ENCODE assay signal across 1 cellular context in the genomic region with DNA sequence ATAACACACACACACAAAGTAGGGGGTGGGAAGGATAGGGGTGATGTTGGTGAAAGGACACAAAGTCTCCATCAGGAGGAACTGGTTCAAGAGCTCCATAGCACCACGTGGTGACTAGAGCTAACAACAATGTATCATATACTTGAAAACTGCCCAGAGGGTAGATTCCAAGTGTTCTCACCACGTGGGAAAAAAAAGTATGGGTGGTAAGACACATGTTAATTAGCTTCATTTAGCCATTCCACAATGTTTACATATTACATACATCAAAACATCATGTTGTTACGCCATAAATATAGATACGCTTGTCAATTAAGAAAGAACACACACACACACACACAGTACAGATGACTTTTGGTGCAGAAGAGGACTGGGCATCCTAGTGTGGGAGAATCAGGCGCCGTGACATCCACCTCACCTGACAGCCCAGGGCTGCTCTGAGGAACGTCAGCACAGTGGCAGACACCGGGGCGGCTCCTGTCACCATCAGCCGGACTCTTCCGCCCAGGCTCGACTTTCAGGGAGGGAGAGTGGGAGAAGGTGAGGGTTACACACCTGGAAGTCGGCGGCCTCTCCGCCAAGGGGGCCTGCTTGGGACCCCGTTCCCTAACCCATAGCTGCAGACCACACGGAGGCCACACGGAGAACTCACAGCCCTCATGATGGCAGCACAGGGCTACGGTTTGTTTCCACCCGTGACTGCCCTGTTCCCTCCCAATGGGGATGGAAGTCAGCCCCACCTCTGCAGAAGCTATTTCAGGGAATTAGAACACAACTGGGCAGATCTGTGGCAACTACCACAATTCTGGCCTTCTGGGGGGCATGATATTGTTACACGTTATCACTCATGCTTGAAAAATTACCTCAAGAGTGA.
A peak's percentile ranks its signal among the peaks of the same experiment; 100 is the strongest.
TF ChIP-seq lines count a peak whose summit lies in the region.

No MANE protein-coding gene starts in this region.

TF ChIP-seq in HepG2, 621 proteins besides CTCF, POLR2A, EP300 and RAD21:
- TF ChIP-seq, protein P1, sequence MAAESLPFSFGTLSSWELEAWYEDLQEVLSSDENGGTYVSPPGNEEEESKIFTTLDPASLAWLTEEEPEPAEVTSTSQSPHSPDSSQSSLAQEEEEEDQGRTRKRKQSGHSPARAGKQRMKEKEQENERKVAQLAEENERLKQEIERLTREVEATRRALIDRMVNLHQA (CRISPR knock-in tag; IDR thresholded peaks at IDR 0.05): no peak
- TF ChIP-seq ZNF558 (CRISPR knock-in tag; IDR thresholded peaks at IDR 0.05; ENCODE audit: borderline replicate concordance): no peak
- TF ChIP-seq, protein P2, sequence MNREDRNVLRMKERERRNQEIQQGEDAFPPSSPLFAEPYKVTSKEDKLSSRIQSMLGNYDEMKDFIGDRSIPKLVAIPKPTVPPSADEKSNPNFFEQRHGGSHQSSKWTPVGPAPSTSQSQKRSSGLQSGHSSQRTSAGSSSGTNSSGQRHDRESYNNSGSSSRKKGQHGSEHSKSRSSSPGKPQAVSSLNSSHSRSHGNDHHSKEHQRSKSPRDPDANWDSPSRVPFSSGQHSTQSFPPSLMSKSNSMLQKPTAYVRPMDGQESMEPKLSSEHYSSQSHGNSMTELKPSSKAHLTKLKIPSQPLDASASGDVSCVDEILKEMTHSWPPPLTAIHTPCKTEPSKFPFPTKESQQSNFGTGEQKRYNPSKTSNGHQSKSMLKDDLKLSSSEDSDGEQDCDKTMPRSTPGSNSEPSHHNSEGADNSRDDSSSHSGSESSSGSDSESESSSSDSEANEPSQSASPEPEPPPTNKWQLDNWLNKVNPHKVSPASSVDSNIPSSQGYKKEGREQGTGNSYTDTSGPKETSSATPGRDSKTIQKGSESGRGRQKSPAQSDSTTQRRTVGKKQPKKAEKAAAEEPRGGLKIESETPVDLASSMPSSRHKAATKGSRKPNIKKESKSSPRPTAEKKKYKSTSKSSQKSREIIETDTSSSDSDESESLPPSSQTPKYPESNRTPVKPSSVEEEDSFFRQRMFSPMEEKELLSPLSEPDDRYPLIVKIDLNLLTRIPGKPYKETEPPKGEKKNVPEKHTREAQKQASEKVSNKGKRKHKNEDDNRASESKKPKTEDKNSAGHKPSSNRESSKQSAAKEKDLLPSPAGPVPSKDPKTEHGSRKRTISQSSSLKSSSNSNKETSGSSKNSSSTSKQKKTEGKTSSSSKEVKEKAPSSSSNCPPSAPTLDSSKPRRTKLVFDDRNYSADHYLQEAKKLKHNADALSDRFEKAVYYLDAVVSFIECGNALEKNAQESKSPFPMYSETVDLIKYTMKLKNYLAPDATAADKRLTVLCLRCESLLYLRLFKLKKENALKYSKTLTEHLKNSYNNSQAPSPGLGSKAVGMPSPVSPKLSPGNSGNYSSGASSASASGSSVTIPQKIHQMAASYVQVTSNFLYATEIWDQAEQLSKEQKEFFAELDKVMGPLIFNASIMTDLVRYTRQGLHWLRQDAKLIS (CRISPR knock-in tag; IDR thresholded peaks at IDR 0.05): no peak
- TF ChIP-seq, protein P3, sequence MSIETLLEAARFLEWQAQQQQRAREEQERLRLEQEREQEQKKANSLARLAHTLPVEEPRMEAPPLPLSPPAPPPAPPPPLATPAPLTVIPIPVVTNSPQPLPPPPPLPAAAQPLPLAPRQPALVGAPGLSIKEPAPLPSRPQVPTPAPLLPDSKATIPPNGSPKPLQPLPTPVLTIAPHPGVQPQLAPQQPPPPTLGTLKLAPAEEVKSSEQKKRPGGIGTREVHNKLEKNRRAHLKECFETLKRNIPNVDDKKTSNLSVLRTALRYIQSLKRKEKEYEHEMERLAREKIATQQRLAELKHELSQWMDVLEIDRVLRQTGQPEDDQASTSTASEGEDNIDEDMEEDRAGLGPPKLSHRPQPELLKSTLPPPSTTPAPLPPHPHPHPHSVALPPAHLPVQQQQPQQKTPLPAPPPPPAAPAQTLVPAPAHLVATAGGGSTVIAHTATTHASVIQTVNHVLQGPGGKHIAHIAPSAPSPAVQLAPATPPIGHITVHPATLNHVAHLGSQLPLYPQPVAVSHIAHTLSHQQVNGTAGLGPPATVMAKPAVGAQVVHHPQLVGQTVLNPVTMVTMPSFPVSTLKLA (IDR thresholded peaks at IDR 0.05): peak; percentile 91
- TF ChIP-seq STAG1 (CRISPR knock-in tag; IDR thresholded peaks at IDR 0.05): peak; percentile 65
